ENCODE assay signal across 8 cellular contexts in the genomic region with DNA sequence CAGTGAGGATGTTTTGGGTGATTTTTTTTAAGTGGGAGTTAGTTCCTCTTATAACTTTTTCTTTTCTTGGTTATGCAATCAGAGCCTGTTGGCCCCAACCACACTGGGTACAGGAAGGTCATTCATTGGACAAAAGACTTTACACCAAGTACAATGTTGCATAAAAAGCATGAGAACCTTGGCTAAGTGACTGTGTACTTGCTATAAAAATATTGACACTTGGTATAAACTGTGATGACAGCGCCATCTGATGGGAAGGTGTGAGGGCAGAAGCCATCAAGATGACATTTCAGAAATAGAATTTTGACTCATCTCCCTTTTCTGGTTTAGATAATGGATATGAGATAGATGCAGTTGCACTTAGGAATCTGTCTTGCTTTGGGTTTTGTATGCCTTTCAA.
DNase-seq lines count a peak whose midpoint lies in the region; ATAC-seq and TF ChIP-seq lines count a peak whose summit lies in the region.

No MANE protein-coding gene starts in this region.

- CTCF ChIA-PET in activated CD4-positive, alpha-beta memory T cell treated with anti-CD3 and anti-CD28 coated beads, Interleukin-2, amount 10 ng/mL, durations not matched to agents 7 days and 5 days (lab: Charles Lee), result interaction anchor here (1.1 to 1.2 kb wide), 2 partner anchors 168 to 406 kb away, joined by 5 to 6 read pairs; no protein-coding TSS in a partner anchor

- DNase-seq in activated gamma-delta T cell treated with Interleukin-2 at 50 U/mL for 16 hours (peak; percentile 19), activated gamma-delta T cell (lab: John Stamatoyannopoulos, UW) (no peak), NCI-H2227 treated with DMSO at 0.1 percent for 48 hours (lab: John Stamatoyannopoulos, UW) (peak; percentile 28), foreskin fibroblast (peak; percentile 32 to 70), progenitor cell of endocrine pancreas (ENCODE audit: low spot score, unreplicated experiment) (no peak)
- peak; percentile 45 for DNase-seq in activated CD4-positive, alpha-beta memory T cell treated with anti-CD3 and anti-CD28 coated beads, Interleukin-2, amount 10 ng/mL, durations not matched to agents 7 days and 5 days

- no peaks in the 10 kb centered on the region for H3K27me3 Mint-ChIP-seq in activated CD4-positive, alpha-beta memory T cell treated with anti-CD3 and anti-CD28 coated beads, Interleukin-2, amount 10 ng/mL, durations not matched to agents 7 days and 5 days
- no peaks in the 10 kb centered on the region for H3K27me3 Mint-ChIP-seq in progenitor cell of endocrine pancreas

- H3K9me3 Mint-ChIP-seq in activated CD4-positive, alpha-beta memory T cell treated with anti-CD3 and anti-CD28 coated beads, Interleukin-2, amount 10 ng/mL, durations not matched to agents 7 days and 5 days, result no peaks in the 10 kb centered on the region
- H3K9me3 Mint-ChIP-seq in progenitor cell of endocrine pancreas (ENCODE audit: low read depth), result peaks cover 3% of the 10 kb centered on the region

- no peak overlapping the region for H3K4me3 Mint-ChIP-seq in activated CD4-positive, alpha-beta memory T cell treated with anti-CD3 and anti-CD28 coated beads, Interleukin-2, amount 10 ng/mL, durations not matched to agents 7 days and 5 days
- H3K4me3 Mint-ChIP-seq in progenitor cell of endocrine pancreas (ENCODE audit: low read depth), result no peak overlapping the region

- peaks cover 2% of the 10 kb centered on the region for H3K4me1 Mint-ChIP-seq in activated CD4-positive, alpha-beta memory T cell treated with anti-CD3 and anti-CD28 coated beads, Interleukin-2, amount 10 ng/mL, durations not matched to agents 7 days and 5 days
- peaks cover 3% of the 10 kb centered on the region for H3K4me1 Mint-ChIP-seq in progenitor cell of endocrine pancreas (ENCODE audit: low read depth)

- ATAC-seq in HG02840 (IDR thresholded peaks at IDR 0.05; ENCODE audit: low FRiP score, unreplicated experiment) (peak; percentile 61), HG03108 (IDR thresholded peaks at IDR 0.05; ENCODE audit: unreplicated experiment) (no peak)

- TF ChIP-seq CTCF in foreskin fibroblast (IDR thresholded peaks at IDR 0.05; ENCODE audit: low read depth, low read length), result peak; percentile 35
- peak; percentile 44 for TF ChIP-seq CTCF in progenitor cell of endocrine pancreas (IDR thresholded peaks at IDR 0.05; ENCODE audit: unreplicated experiment)

- H3K27ac Mint-ChIP-seq in activated CD4-positive, alpha-beta memory T cell treated with anti-CD3 and anti-CD28 coated beads, Interleukin-2, amount 10 ng/mL, durations not matched to agents 7 days and 5 days, result no peak overlapping the region
- no peak overlapping the region for H3K27ac Mint-ChIP-seq in progenitor cell of endocrine pancreas

- H3K4me3 ChIP-seq in foreskin fibroblast (ENCODE audit: low read depth in 1 of 2, low read length in 2 of 2), result no peak overlapping the region

- H3K36me3 Mint-ChIP-seq in activated CD4-positive, alpha-beta memory T cell treated with anti-CD3 and anti-CD28 coated beads, Interleukin-2, amount 10 ng/mL, durations not matched to agents 7 days and 5 days (ENCODE audit: low read depth), result no peaks in the 10 kb centered on the region
- H3K36me3 Mint-ChIP-seq in progenitor cell of endocrine pancreas (ENCODE audit: insufficient read depth), result peaks cover 2% of the 10 kb centered on the region

- POLR2A ChIA-PET in activated CD4-positive, alpha-beta memory T cell treated with anti-CD3 and anti-CD28 coated beads, Interleukin-2, amount 10 ng/mL, durations not matched to agents 7 days and 5 days (lab: Charles Lee), result no interaction called here

Comparison
In these comparisons a context has a peak if more than half of its experiments do, and no peak if none do; other contexts are left out.
1. DNase-seq: peak in activated gamma-delta T cell treated with Interleukin-2 at 50 U/mL for 16 hours (single experiment), NCI-H2227 treated with DMSO at 0.1 percent for 48 hours (single experiment), activated CD4-positive, alpha-beta memory T cell treated with anti-CD3 and anti-CD28 coated beads, Interleukin-2, amount 10 ng/mL, durations not matched to agents 7 days and 5 days (single experiment) and foreskin fibroblast (2 of 2); none in activated gamma-delta T cell (single experiment) and progenitor cell of endocrine pancreas (single experiment).